ENCODE assay signal across 15 cellular contexts in genomic region chr11:134742228-134742612, GRCh38.
DNase-seq lines count a peak whose midpoint lies in the region; ATAC-seq, FAIRE-seq and TF ChIP-seq lines count a peak whose summit lies in the region.
"Had no signal": no experiment of that assay in that cellular context is flagged by ENCODE, and none has a peak within 500 bp of the region (broad histone marks: within the 10 kb centered on the region; RNA-seq: fewer than 3 reads in every experiment).

No MANE protein-coding gene starts in this region.

- TF ChIP-seq POLR2A in HepG2 (IDR thresholded peaks at IDR 0.05; ENCODE audit: insufficient read depth in 1 of 2, low read depth in 2 of 2, low read length in 2 of 2) = no peak

- 3% methylated on average over 6 of the region's 6 CpGs for WGBS in HepG2 (ENCODE audit: low lambda C conversion rate)

- CTCF ChIA-PET in HepG2 (lab: Yijun Ruan, JAX; ENCODE audit: low intra/inter-chr PET ratio, low total read pairs) = no interaction called here

- in situ Hi-C loops in HepG2 (cut with HindIII; ENCODE audit: extremely low pct_ligation_motif_present, low pct_unique_long_range_greater_than_20kb) = no loop called here

- no peaks in the 10 kb centered on the region for H4K20me1 ChIP-seq in HepG2 (ENCODE audit: insufficient read depth, low read length)
- no peaks in the 10 kb centered on the region for H4K20me1 ChIP-seq in osteoblast (ENCODE audit: insufficient read depth, low read length)

- no peak for ATAC-seq in left ventricle myocardium superior
- ATAC-seq in HepG2 = peak; percentile 60
- ATAC-seq: psoas muscle had no signal

- H3K79me2 ChIP-seq in HepG2 (ENCODE audit: insufficient read depth, low read length) (no peaks in the 10 kb centered on the region), osteoblast (ENCODE audit: insufficient read depth, low read length) (no peaks in the 10 kb centered on the region)

- H3K9ac ChIP-seq in HepG2 (ENCODE audit: insufficient read depth, low read depth, low read length) = no peak overlapping the region
- H3K9ac ChIP-seq: SK-N-SH had no signal

- FAIRE-seq in HepG2 (lab: Jason Lieb, UNC) = peak; percentile 28

- H3K4me3 ChIP-seq in cardiac muscle cell (no peak overlapping the region), ascending aorta (no peak overlapping the region), HepG2 (replicated peaks in 1 of 3; ENCODE audit: insufficient read depth in 1 of 3, low read depth in 2 of 3, low read length in 3 of 3) (peak overlapping the region in 1 of 3 experiments; percentile 11; a peak in 1 of 6 replicates), osteoblast (ENCODE audit: insufficient read depth, low read length) (no peak overlapping the region), foreskin fibroblast (ENCODE audit: low read depth in 1 of 2, low read length in 2 of 2) (no peak overlapping the region)
- H3K4me3 ChIP-seq: psoas muscle had no signal

- intact Hi-C loops in left ventricle myocardium superior (cut with micrococcal nuclease) (no loop called here), ascending aorta (cut with DNase I) (no loop called here), HepG2 (cut with micrococcal nuclease; ENCODE audit: unreplicated experiment) (no loop called here)

- H3K27me3 ChIP-seq in cardiac muscle cell (no peaks in the 10 kb centered on the region), ascending aorta (no peaks in the 10 kb centered on the region), HepG2 (ENCODE audit: control insufficient read depth in 1 of 2, insufficient read depth in 2 of 2, low read length in 2 of 2) (no peaks in the 10 kb centered on the region), osteoblast (ENCODE audit: insufficient read depth, low read length) (no peaks in the 10 kb centered on the region)

- POLR2A ChIA-PET in HepG2 (lab: Yijun Ruan, JAX) = no interaction called here

- DNase-seq in cardiac muscle cell (ENCODE audit: low read depth in 1 of 2, low spot score in 1 of 2) (peak; percentile 19 to 35), left ventricle myocardium superior (no peak), ascending aorta (ENCODE audit: low spot score in 2 of 2) (peak in 1 of 2 donors; percentile 31), HepG2 (ENCODE audit: low spot score) (peak; percentile 29), osteoblast (ENCODE audit: insufficient read length, low spot score, missing footprints) (no peak), NCI-H187 (lab: John Stamatoyannopoulos, UW) (no peak), foreskin fibroblast (no peak)
- no peak for DNase-seq in stimulated activated CD4-positive, alpha-beta T cell treated with anti-CD3 and anti-CD28 coated beads, Interleukin-15, amount 100 ng/mL, for 24 hours
- DNase-seq: activated naive CD4-positive, alpha-beta T cell; GF-D8; glutamatergic neuron; KG1; NCI-H187 treated with DMSO at 0.1 percent for 48 hours; psoas muscle; SK-N-SH had no signal

- H3K36me3 ChIP-seq in cardiac muscle cell (no peaks in the 10 kb centered on the region), ascending aorta (no peaks in the 10 kb centered on the region), HepG2 (replicated peaks in 1 of 2; ENCODE audit: control insufficient read depth in 1 of 2, insufficient read depth in 2 of 2, low read length in 2 of 2) (no peaks in the 10 kb centered on the region), osteoblast (ENCODE audit: insufficient read depth, low read length) (no peaks in the 10 kb centered on the region)

- peak overlapping the region; percentile 89 for H3K27ac ChIP-seq in cardiac muscle cell
- peak overlapping the region; percentile 0 to 31 for H3K27ac ChIP-seq in ascending aorta
- H3K27ac ChIP-seq in HepG2 (ENCODE audit: extremely low read length, insufficient read depth, low read length) = peak overlapping the region; percentile 74
- H3K27ac ChIP-seq in osteoblast (ENCODE audit: low read depth, low read length) = no peak overlapping the region
- H3K27ac ChIP-seq: psoas muscle had no signal

- H3K9me3 ChIP-seq in cardiac muscle cell (ENCODE audit: low read depth) (no peaks in the 10 kb centered on the region), ascending aorta (no peaks in the 10 kb centered on the region), HepG2 (ENCODE audit: low read length) (0 out of 2 replicates have a peak, but pooled peaks cover 6% of the 10 kb centered on the region), osteoblast (ENCODE audit: low read depth, low read length) (no peaks in the 10 kb centered on the region)
- H3K9me3 ChIP-seq: SK-N-SH had no signal

- BruUV-seq in HepG2 (replicated peaks; lab: Mats Ljungman, UMichigan) = no TSS peak

- TF ChIP-seq CTCF in cardiac muscle cell (IDR thresholded peaks at IDR 0.05; ENCODE audit: low read depth, low read length) (no peak), ascending aorta (IDR thresholded peaks at IDR 0.05) (no peak), HepG2 (CRISPR knock-in tag; IDR thresholded peaks at IDR 0.05) (no peak), osteoblast (IDR thresholded peaks at IDR 0.05; ENCODE audit: extremely low read depth, low read depth, low read length) (no peak), foreskin fibroblast (IDR thresholded peaks at IDR 0.05; ENCODE audit: low read depth, low read length) (no peak)

- H3K4me1 ChIP-seq in cardiac muscle cell (ENCODE audit: low read depth) = peaks cover 20% of the 10 kb centered on the region
- H3K4me1 ChIP-seq in ascending aorta = peaks cover 0 to 5% of the 10 kb centered on the region in 2 donors
- H3K4me1 ChIP-seq in HepG2 (ENCODE audit: insufficient read depth, low read length) = peaks cover 67% of the 10 kb centered on the region
- no peaks in the 10 kb centered on the region for H3K4me1 ChIP-seq in osteoblast (ENCODE audit: insufficient read depth, low read length)
- H3K4me1 ChIP-seq: psoas muscle had no signal

- H3K4me2 ChIP-seq in HepG2 (ENCODE audit: low read depth, low read length) (peak overlapping the region; percentile 59), osteoblast (ENCODE audit: insufficient read depth, low read length) (no peak overlapping the region)
- H3K4me2 ChIP-seq: SK-N-SH had no signal

- no peak for TF ChIP-seq RAD21 in HepG2 (CRISPR knock-in tag; IDR thresholded peaks at IDR 0.05)

- H2AFZ ChIP-seq in HepG2 (ENCODE audit: low read length) (no peak overlapping the region), osteoblast (ENCODE audit: low read length) (no peak overlapping the region)

- no peak for TF ChIP-seq EP300 in HepG2 (IDR thresholded peaks at IDR 0.05; ENCODE audit: low read depth in 2 of 2, low read length in 2 of 2)
- TF ChIP-seq EP300 in HepG2 (CRISPR knock-in tag; IDR thresholded peaks at IDR 0.05; ENCODE audit: borderline replicate concordance) = no peak

TF ChIP-seq in HepG2, 621 proteins besides CTCF, POLR2A, EP300 and RAD21 (continues in another document):
- TF ChIP-seq ZSCAN9 (CRISPR knock-in tag; IDR thresholded peaks at IDR 0.05; ENCODE audit: borderline replicate concordance) = no peak
- no peak for TF ChIP-seq AKNA (CRISPR knock-in tag; IDR thresholded peaks at IDR 0.05; ENCODE audit: borderline replicate concordance)
- TF ChIP-seq ZNF260 (CRISPR knock-in tag; IDR thresholded peaks at IDR 0.05; ENCODE audit: borderline replicate concordance, low read depth) = no peak
- TF ChIP-seq ZBTB7A (CRISPR knock-in tag; IDR thresholded peaks at IDR 0.05) = no peak
- 0 out of 2 replicates have a peak, but pooled peaks have one; percentile 24 for TF ChIP-seq ZNF772 (CRISPR knock-in tag; IDR thresholded peaks at IDR 0.05)

Comparison
In these comparisons a context has a peak if more than half of its experiments do, and no peak if none do; other contexts are left out.
1. DNase-seq: peak in cardiac muscle cell (2 of 2) and HepG2 (single experiment); none in left ventricle myocardium superior (single experiment), osteoblast (single experiment), NCI-H187 (0 of 2), foreskin fibroblast (0 of 2) and stimulated activated CD4-positive, alpha-beta T cell treated with anti-CD3 and anti-CD28 coated beads, Interleukin-15, amount 100 ng/mL, for 24 hours (single experiment).